14 cellular contexts compared by ENCODE assay signal in the genomic region with DNA sequence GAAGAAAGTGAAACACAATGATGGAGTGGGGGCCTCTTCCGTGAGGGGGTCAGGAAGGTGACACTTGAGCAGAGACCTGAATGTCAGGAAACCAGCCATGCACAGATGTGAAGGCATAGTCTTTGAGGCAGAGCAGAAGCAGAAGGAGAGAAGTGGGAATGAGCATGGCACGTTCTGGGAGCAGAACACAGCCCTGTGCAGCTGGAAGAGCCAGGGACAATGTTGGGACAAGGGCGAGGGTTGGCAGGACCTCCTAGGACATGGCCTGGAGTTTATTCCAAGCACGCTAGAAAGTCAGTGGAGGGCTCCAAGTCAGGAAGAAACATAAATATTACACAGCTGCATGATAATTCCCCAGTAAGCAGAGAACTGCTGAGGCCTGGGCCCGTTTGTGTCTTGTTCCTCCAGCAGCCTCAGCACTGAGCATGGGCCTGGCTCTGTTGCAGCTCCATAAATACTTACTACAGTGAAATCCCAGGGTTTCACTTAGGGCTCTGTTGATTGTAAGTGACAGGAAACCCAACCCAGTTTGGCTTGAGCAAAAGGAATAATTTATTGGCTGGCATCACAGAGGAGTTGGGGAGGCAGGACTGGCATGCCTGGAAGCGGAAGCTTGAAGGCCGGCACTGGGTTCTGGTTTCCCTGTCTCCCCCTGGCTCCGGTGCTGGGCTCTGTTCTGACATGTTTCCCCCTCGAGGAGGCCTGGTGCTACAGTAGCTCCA.
A peak's percentile ranks its signal among the peaks of the same experiment; 100 is the strongest.
DNase-seq lines count a peak whose midpoint lies in the region; ATAC-seq and TF ChIP-seq lines count a peak whose summit lies in the region.
"Had no signal": no experiment of that assay in that cellular context is flagged by ENCODE, and none has a peak within 500 bp of the region (broad histone marks: within the 10 kb centered on the region; RNA-seq: fewer than 3 reads in every experiment).

No MANE protein-coding gene starts in this region.

- H3K27me3 ChIP-seq in mammary epithelial cell (ENCODE audit: insufficient read depth, low read length) (no peaks in the 10 kb centered on the region), heart left ventricle (no peaks in the 10 kb centered on the region), psoas muscle (ENCODE audit: insufficient read depth in 3 of 3, low read length in 2 of 3) (no peaks in the 10 kb centered on the region)

- dilution Hi-C loops in mammary epithelial cell (cut with HindIII; ENCODE audit: low sequenced_read_pairs), result no loop called here

- H3K4me3 Mint-ChIP-seq in MCF 10A (ENCODE audit: unreplicated experiment), result no peak overlapping the region
- H3K4me3 Mint-ChIP-seq: natural killer cell treated with Interleukin-12 subunit alpha and Interleukin-12 subunit beta and Interleukin-15 and Interleukin-18, amount 100 ng/mL, for 72 hours had no signal

- peak in 1 of 2 donors; percentile 14 for TF ChIP-seq CTCF in mammary epithelial cell (conservative IDR thresholded peaks at IDR 0.05 in 1 of 2, IDR thresholded peaks at IDR 0.05 in 1 of 2; ENCODE audit: extremely low read depth in 1 of 2, insufficient read depth in 1 of 2, low read depth in 1 of 2, low read length in 2 of 2)
- no peak for TF ChIP-seq CTCF in MCF 10A (IDR thresholded peaks at IDR 0.05; ENCODE audit: unreplicated experiment)
- peak in 1 of 12 donors; percentile 12 for TF ChIP-seq CTCF in heart left ventricle (IDR thresholded peaks at IDR 0.05)
- no peak for TF ChIP-seq CTCF in psoas muscle (IDR thresholded peaks at IDR 0.05)

- CTCF ChIA-PET in mammary epithelial cell (lab: Charles Lee; ENCODE audit: low non-redundant PET), result no interaction called here
- CTCF ChIA-PET in MCF 10A (lab: Yijun Ruan, JAX), result interaction anchor here (0.6 to 1.4 kb wide), 2 partner anchors 83 to 90 kb away, joined by 3 to 5 read pairs; no protein-coding TSS in a partner anchor

- H3K9me3 ChIP-seq in mammary epithelial cell (replicated peaks; ENCODE audit: insufficient read depth, low read length) (no peaks in the 10 kb centered on the region), heart left ventricle (no peaks in the 10 kb centered on the region), psoas muscle (no peaks in the 10 kb centered on the region)

- H3K4me1 Mint-ChIP-seq in MCF 10A (ENCODE audit: insufficient read depth, unreplicated experiment), result no peaks in the 10 kb centered on the region

- WGBS in mammary epithelial cell (ENCODE audit: low coverage, missing lambda C conversion rate), result 31% methylated on average over 9 of the region's 9 CpGs
- 52 to 69% (median 55%) methylated on average over 7 to 9 of the region's 9 CpGs for WGBS in heart left ventricle, 4 donors
- WGBS in psoas muscle, 3 donors, result 15 to 27% (median 17%) methylated on average over 9 of the region's 9 CpGs
- 40% methylated on average over 9 of the region's 9 CpGs for WGBS in urinary bladder

- no peaks in the 10 kb centered on the region for H3K79me2 ChIP-seq in mammary epithelial cell (ENCODE audit: insufficient read depth, low read length)

- H3K27ac ChIP-seq in mammary epithelial cell (ENCODE audit: insufficient read depth, low read depth, low read length) (no peak overlapping the region), heart left ventricle (peak overlapping the region; percentile 19 to 68 (median 58)), psoas muscle (peak overlapping the region; percentile 62), urinary bladder (ENCODE audit: low read depth) (peak overlapping the region; percentile 71)

- no peaks in the 10 kb centered on the region for H3K27me3 Mint-ChIP-seq in MCF 10A (ENCODE audit: insufficient read depth, unreplicated experiment)
- H3K27me3 Mint-ChIP-seq: natural killer cell treated with Interleukin-12 subunit alpha and Interleukin-12 subunit beta and Interleukin-15 and Interleukin-18, amount 100 ng/mL, for 72 hours had no signal

- H3K27ac Mint-ChIP-seq in MCF 10A (ENCODE audit: low read depth, unreplicated experiment), result no peak overlapping the region

- H3K36me3 ChIP-seq in mammary epithelial cell (ENCODE audit: insufficient read depth, low read length) (no peaks in the 10 kb centered on the region), heart left ventricle (peaks cover 0 to 52% (median 32%) of the 10 kb centered on the region in 9 donors), psoas muscle (ENCODE audit: insufficient read depth in 1 of 2, low read depth in 1 of 2) (peaks cover 0 to 20% of the 10 kb centered on the region in 2 donors), urinary bladder (ENCODE audit: insufficient read depth) (no peaks in the 10 kb centered on the region)

- H3K4me3 ChIP-seq in mammary epithelial cell (replicated peaks in 1 of 3; ENCODE audit: insufficient read depth in 1 of 3, low read depth in 2 of 3, low read length in 3 of 3), result no peak overlapping the region
- H3K4me3 ChIP-seq in heart left ventricle, result no peak overlapping the region
- no peak overlapping the region for H3K4me3 ChIP-seq in psoas muscle
- no peak overlapping the region for H3K4me3 ChIP-seq in urinary bladder (ENCODE audit: low read depth, low read length)

- no peak overlapping the region for H3K9ac ChIP-seq in mammary epithelial cell (ENCODE audit: insufficient read depth, low read length)

- intact Hi-C loops in mammary epithelial cell (cut with micrococcal nuclease), result loop anchor here (10.0 kb wide), 1 partner anchor 828 kb away; no protein-coding TSS in a partner anchor
- intact Hi-C loops in MCF 10A (cut with micrococcal nuclease), result loop anchor here (10.0 kb wide), 1 partner anchor 648 kb away; a partner anchor contains a TSS
- intact Hi-C loops in heart left ventricle (cut with DNase I), result loop anchor here in 6 of 10 donors (5.0 to 10.0 kb wide), 3 partner anchors 66 to 988 kb away; a partner anchor contains a TSS
- intact Hi-C loops in psoas muscle (cut with DNase I), result no loop called here

- peak; percentile 51 to 73 (median 66) for ATAC-seq in heart left ventricle
- ATAC-seq in psoas muscle, result peak; percentile 41 to 73 (median 64)
- ATAC-seq in GM19455 (IDR thresholded peaks at IDR 0.05; ENCODE audit: unreplicated experiment), result no peak
- ATAC-seq: natural killer cell treated with Interleukin-12 subunit alpha and Interleukin-12 subunit beta and Interleukin-15 and Interleukin-18, amount 100 ng/mL, for 72 hours had no signal

- no peaks in the 10 kb centered on the region for H4K20me1 ChIP-seq in mammary epithelial cell (ENCODE audit: insufficient read depth, low read length)

- DNase-seq in mammary epithelial cell, result no peak
- no peak for DNase-seq in MCF 10A (ENCODE audit: unreplicated experiment)
- DNase-seq in heart left ventricle, result no peak
- DNase-seq in psoas muscle, result no peak
- DNase-seq in stimulated activated CD4-positive, alpha-beta T cell treated with anti-CD3 and anti-CD28 coated beads, Interleukin-4, amount 100 ng/mL, for 24 hours, result no peak
- no peak for DNase-seq in G401 (ENCODE audit: low spot score)
- DNase-seq: activated CD4-positive, CD25-positive, alpha-beta regulatory T cell; amniotic stem cell; islet precursor cell; SW 1271; trophoblast cell had no signal

- H3K4me2 ChIP-seq in mammary epithelial cell (ENCODE audit: insufficient read depth, low read depth, low read length), result peak overlapping the region; percentile 32

- no peaks in the 10 kb centered on the region for H3K9me3 Mint-ChIP-seq in MCF 10A (ENCODE audit: unreplicated experiment)
- H3K9me3 Mint-ChIP-seq: natural killer cell treated with Interleukin-12 subunit alpha and Interleukin-12 subunit beta and Interleukin-15 and Interleukin-18, amount 100 ng/mL, for 72 hours had no signal

- peak overlapping the region; percentile 78 for H2AFZ ChIP-seq in mammary epithelial cell (ENCODE audit: low read depth, low read length)

- H3K4me1 ChIP-seq in mammary epithelial cell (ENCODE audit: insufficient read depth, low read length) (peaks cover 30% of the 10 kb centered on the region), heart left ventricle (peaks cover 0 to 64% (median 16%) of the 10 kb centered on the region in 12 donors), psoas muscle (peaks cover 56% of the 10 kb centered on the region), urinary bladder (ENCODE audit: insufficient read depth) (peaks cover 4% of the 10 kb centered on the region)

- in situ Hi-C loops in mammary epithelial cell (cut with MboI; ENCODE audit: low sequenced_read_pairs in 2 of 2), result loop anchor here (10.0 kb wide), 2 partner anchors 88 to 988 kb away; no protein-coding TSS in a partner anchor
- in situ Hi-C loops in G401 (cut with HindIII; ENCODE audit: low sequenced_read_pairs), result no loop called here

- POLR2A ChIA-PET in MCF 10A (lab: Yijun Ruan, JAX), result no interaction called here

- BruUV-seq in mammary epithelial cell (replicated peaks; lab: Mats Ljungman, UMichigan) (no TSS peak), MCF 10A (replicated peaks; lab: Mats Ljungman, UMichigan) (no TSS peak)

- H3K36me3 Mint-ChIP-seq in MCF 10A (ENCODE audit: insufficient read depth, unreplicated experiment), result peaks cover 9% of the 10 kb centered on the region
- H3K36me3 Mint-ChIP-seq: natural killer cell treated with Interleukin-12 subunit alpha and Interleukin-12 subunit beta and Interleukin-15 and Interleukin-18, amount 100 ng/mL, for 72 hours had no signal

- no peak for TF ChIP-seq POLR2A in heart left ventricle (IDR thresholded peaks at IDR 0.05)

Comparison
In these comparisons a context has a peak if more than half of its experiments do, and no peak if none do; other contexts are left out.
1. intact Hi-C loops: an anchor here in mammary epithelial cell (10.0 kb wide), MCF 10A (10.0 kb wide) and heart left ventricle (5.0 to 10.0 kb wide); none called in psoas muscle.